Comparison of ENCODE assay signal across 16 cellular contexts in genomic region chr1:237774246-237774645, GRCh38.
A peak's percentile ranks its signal among the peaks of the same experiment; 100 is the strongest.
DNase-seq lines count a peak whose midpoint lies in the region; ATAC-seq and TF ChIP-seq lines count a peak whose summit lies in the region.
"Had no signal": no experiment of that assay in that cellular context is flagged by ENCODE, and none has a peak within 500 bp of the region (broad histone marks: within the 10 kb centered on the region; RNA-seq: fewer than 3 reads in every experiment).

No MANE protein-coding gene starts in this region.

- H3K23ac ChIP-seq in mesenchymal stem cell (ENCODE audit: low read length in 2 of 2): no peak overlapping the region

- H3K4me1 ChIP-seq in endodermal cell (ENCODE audit: control insufficient read depth, insufficient read depth, low read length) (peaks cover 7% of the 10 kb centered on the region), mesenchymal stem cell (ENCODE audit: control insufficient read depth, insufficient read depth, low read depth, low read length) (no peaks in the 10 kb centered on the region), gastroesophageal sphincter (no peaks in the 10 kb centered on the region)
- H3K4me1 ChIP-seq: BLaER1 had no signal

- no peak overlapping the region for H2BK15ac ChIP-seq in mesenchymal stem cell (ENCODE audit: low read depth, poor library complexity, severe bottlenecking)

- H2BK5ac ChIP-seq in mesenchymal stem cell (ENCODE audit: low read depth, low read length, poor library complexity, severe bottlenecking): no peak overlapping the region

- no peak overlapping the region for H3K4me3 ChIP-seq in endodermal cell (ENCODE audit: low read length)
- no peak overlapping the region for H3K4me3 ChIP-seq in mesenchymal stem cell (ENCODE audit: insufficient read depth in 1 of 2, low read depth in 1 of 2, low read length in 2 of 2)
- H3K4me3 ChIP-seq in gastroesophageal sphincter: no peak overlapping the region
- H3K4me3 ChIP-seq: BLaER1 had no signal

- H3K18ac ChIP-seq in mesenchymal stem cell (ENCODE audit: low read depth in 1 of 2, low read length in 2 of 2): no peak overlapping the region

- no peak overlapping the region for H3K27ac ChIP-seq in endodermal cell (ENCODE audit: low read depth, low read length)
- H3K27ac ChIP-seq in mesenchymal stem cell (ENCODE audit: low read length, poor library complexity, severe bottlenecking): no peak overlapping the region
- H3K27ac ChIP-seq in gastroesophageal sphincter: no peak overlapping the region
- H3K27ac ChIP-seq: BLaER1 had no signal

- H2AFZ ChIP-seq in mesenchymal stem cell (ENCODE audit: low read depth, low read length): no peak overlapping the region

- H2AK5ac ChIP-seq in mesenchymal stem cell (ENCODE audit: low read length, severe bottlenecking): no peak overlapping the region

- H3K9me3 ChIP-seq in endodermal cell (ENCODE audit: control insufficient read depth, low read length): no peaks in the 10 kb centered on the region
- no peaks in the 10 kb centered on the region for H3K9me3 ChIP-seq in mesenchymal stem cell (ENCODE audit: control insufficient read depth, low read length)
- no peaks in the 10 kb centered on the region for H3K9me3 ChIP-seq in gastroesophageal sphincter
- H3K9me3 ChIP-seq: BLaER1 had no signal

- no peaks in the 10 kb centered on the region for H3K36me3 Mint-ChIP-seq in endodermal cell (ENCODE audit: low read depth)
- H3K36me3 Mint-ChIP-seq in activated CD4-positive, alpha-beta T cell treated with anti-CD3 and anti-CD28 coated beads, Interleukin-2, amount 10 ng/mL, durations not matched to agents 24 days and 14 days (ENCODE audit: low read depth): no peaks in the 10 kb centered on the region
- H3K36me3 Mint-ChIP-seq in activated T-helper 2 cell treated with anti-CD3 and anti-CD28 coated beads, Interferon-gamma antibody, Interleukin-2, Interleukin-4, amounts not matched to agents 10 μg/mL and 5 μg/mL and 100 μg/mL, durations not matched to agents 14 hours and 24 hours and 36 hours (ENCODE audit: low read depth): no peaks in the 10 kb centered on the region
- H3K36me3 Mint-ChIP-seq: CD8-positive, alpha-beta memory T cell; IgD-negative memory B cell had no signal

- H3K4me1 Mint-ChIP-seq in endodermal cell: peaks cover 12% of the 10 kb centered on the region
- H3K4me1 Mint-ChIP-seq in activated CD4-positive, alpha-beta T cell treated with anti-CD3 and anti-CD28 coated beads, Interleukin-2, amount 10 ng/mL, durations not matched to agents 24 days and 14 days: no peaks in the 10 kb centered on the region
- H3K4me1 Mint-ChIP-seq in activated T-helper 2 cell treated with anti-CD3 and anti-CD28 coated beads, Interferon-gamma antibody, Interleukin-2, Interleukin-4, amounts not matched to agents 10 μg/mL and 5 μg/mL and 100 μg/mL, durations not matched to agents 14 hours and 24 hours and 36 hours (ENCODE audit: low read depth): peaks cover 4% of the 10 kb centered on the region
- H3K4me1 Mint-ChIP-seq: CD8-positive, alpha-beta memory T cell; IgD-negative memory B cell had no signal

- peak overlapping the region; percentile 15 for H3K27ac Mint-ChIP-seq in endodermal cell
- H3K27ac Mint-ChIP-seq in activated CD4-positive, alpha-beta T cell treated with anti-CD3 and anti-CD28 coated beads, Interleukin-2, amount 10 ng/mL, durations not matched to agents 24 days and 14 days: no peak overlapping the region
- H3K27ac Mint-ChIP-seq in activated T-helper 2 cell treated with anti-CD3 and anti-CD28 coated beads, Interferon-gamma antibody, Interleukin-2, Interleukin-4, amounts not matched to agents 10 μg/mL and 5 μg/mL and 100 μg/mL, durations not matched to agents 14 hours and 24 hours and 36 hours: no peak overlapping the region
- H3K27ac Mint-ChIP-seq: CD8-positive, alpha-beta memory T cell; HFFc6; IgD-negative memory B cell had no signal

- no peaks in the 10 kb centered on the region for H3K9me3 Mint-ChIP-seq in endodermal cell
- H3K9me3 Mint-ChIP-seq in activated CD4-positive, alpha-beta T cell treated with anti-CD3 and anti-CD28 coated beads, Interleukin-2, amount 10 ng/mL, durations not matched to agents 24 days and 14 days: no peaks in the 10 kb centered on the region
- no peaks in the 10 kb centered on the region for H3K9me3 Mint-ChIP-seq in activated T-helper 2 cell treated with anti-CD3 and anti-CD28 coated beads, Interferon-gamma antibody, Interleukin-2, Interleukin-4, amounts not matched to agents 10 μg/mL and 5 μg/mL and 100 μg/mL, durations not matched to agents 14 hours and 24 hours and 36 hours

- intact Hi-C loops in activated CD4-positive, alpha-beta T cell treated with anti-CD3 and anti-CD28 coated beads, Interleukin-2, amount 10 ng/mL, durations not matched to agents 24 days and 14 days (cut with micrococcal nuclease): no loop called here
- intact Hi-C loops in activated T-helper 2 cell treated with anti-CD3 and anti-CD28 coated beads, Interferon-gamma antibody, Interleukin-2, Interleukin-4, amounts not matched to agents 10 μg/mL and 5 μg/mL and 100 μg/mL, durations not matched to agents 14 hours and 24 hours and 36 hours (cut with micrococcal nuclease): no loop called here

- no peak overlapping the region for H3K4me2 ChIP-seq in mesenchymal stem cell (ENCODE audit: low read length, poor library complexity, severe bottlenecking)
- H3K4me2 ChIP-seq: BLaER1 had no signal

- TF ChIP-seq POLR2A in gastroesophageal sphincter (IDR thresholded peaks at IDR 0.05): no peak

- no peaks in the 10 kb centered on the region for H3K27me3 ChIP-seq in endodermal cell (ENCODE audit: control insufficient read depth, insufficient read depth, low read length, poor library complexity, severe bottlenecking)
- H3K27me3 ChIP-seq in mesenchymal stem cell (ENCODE audit: control insufficient read depth in 1 of 2, insufficient read depth in 1 of 2, low read length in 2 of 2): no peaks in the 10 kb centered on the region
- H3K27me3 ChIP-seq in gastroesophageal sphincter: no peaks in the 10 kb centered on the region
- H3K27me3 ChIP-seq: BLaER1 had no signal

- no peaks in the 10 kb centered on the region for H3K79me1 ChIP-seq in mesenchymal stem cell (replicated peaks; ENCODE audit: low read length, poor library complexity, severe bottlenecking)

- H2BK120ac ChIP-seq in mesenchymal stem cell (ENCODE audit: low read depth, low read length): no peak overlapping the region

- H3K27me3 Mint-ChIP-seq in endodermal cell (ENCODE audit: insufficient read depth): no peaks in the 10 kb centered on the region
- H3K27me3 Mint-ChIP-seq in activated CD4-positive, alpha-beta T cell treated with anti-CD3 and anti-CD28 coated beads, Interleukin-2, amount 10 ng/mL, durations not matched to agents 24 days and 14 days: no peaks in the 10 kb centered on the region
- no peaks in the 10 kb centered on the region for H3K27me3 Mint-ChIP-seq in activated T-helper 2 cell treated with anti-CD3 and anti-CD28 coated beads, Interferon-gamma antibody, Interleukin-2, Interleukin-4, amounts not matched to agents 10 μg/mL and 5 μg/mL and 100 μg/mL, durations not matched to agents 14 hours and 24 hours and 36 hours (ENCODE audit: low read depth)
- H3K27me3 Mint-ChIP-seq: CD8-positive, alpha-beta memory T cell; IgD-negative memory B cell had no signal

- TF ChIP-seq CTCF in endodermal cell (conservative IDR thresholded peaks at IDR 0.05) (no peak), gastroesophageal sphincter (IDR thresholded peaks at IDR 0.05) (no peak)

- H3K4ac ChIP-seq in mesenchymal stem cell (ENCODE audit: low read depth in 1 of 2, low read length in 2 of 2): no peak overlapping the region

- H3K36me3 ChIP-seq in endodermal cell (ENCODE audit: control insufficient read depth, insufficient read depth, low read length) (no peaks in the 10 kb centered on the region), mesenchymal stem cell (ENCODE audit: control insufficient read depth in 1 of 2, insufficient read depth in 2 of 2, low read depth in 1 of 2, low read length in 2 of 2) (no peaks in the 10 kb centered on the region), gastroesophageal sphincter (peaks cover 0 to 8% of the 10 kb centered on the region in 2 donors)
- H3K36me3 ChIP-seq: BLaER1 had no signal

- H4K8ac ChIP-seq in mesenchymal stem cell (ENCODE audit: low read length): no peak overlapping the region

- WGBS in endodermal cell (ENCODE audit: insufficient coverage in 1 of 2, insufficient read length in 1 of 2), 2 experiments: 92 to 95% methylated on average over 4 of the region's 4 CpGs
- 59% methylated on average over 4 of the region's 4 CpGs for WGBS in mesenchymal stem cell
- 52 to 69% methylated on average over 4 of the region's 4 CpGs for whole genome bisulfite sequencing in gastroesophageal sphincter (ENCODE audit: low coverage in 1 of 2), 2 donors

- no peak overlapping the region for H3K9ac ChIP-seq in endodermal cell (ENCODE audit: extremely low read depth, low read length, poor library complexity, severe bottlenecking)
- no peak overlapping the region for H3K9ac ChIP-seq in mesenchymal stem cell (ENCODE audit: low read length)
- H3K9ac ChIP-seq: BLaER1 had no signal

- TF ChIP-seq EP300 in gastroesophageal sphincter (IDR thresholded peaks at IDR 0.05): no peak

- no peak overlapping the region for H3K4me3 Mint-ChIP-seq in endodermal cell
- H3K4me3 Mint-ChIP-seq in activated CD4-positive, alpha-beta T cell treated with anti-CD3 and anti-CD28 coated beads, Interleukin-2, amount 10 ng/mL, durations not matched to agents 24 days and 14 days: no peak overlapping the region
- no peak overlapping the region for H3K4me3 Mint-ChIP-seq in activated T-helper 2 cell treated with anti-CD3 and anti-CD28 coated beads, Interferon-gamma antibody, Interleukin-2, Interleukin-4, amounts not matched to agents 10 μg/mL and 5 μg/mL and 100 μg/mL, durations not matched to agents 14 hours and 24 hours and 36 hours (ENCODE audit: low read depth)
- H3K4me3 Mint-ChIP-seq: CD8-positive, alpha-beta memory T cell; HFFc6; IgD-negative memory B cell had no signal

- ATAC-seq in gastroesophageal sphincter: no peak

- no peak overlapping the region for H3K14ac ChIP-seq in mesenchymal stem cell (ENCODE audit: low read length in 2 of 2)

- H4K91ac ChIP-seq in mesenchymal stem cell (ENCODE audit: low read length): no peak overlapping the region

- no peak overlapping the region for H2BK12ac ChIP-seq in mesenchymal stem cell (ENCODE audit: low read length in 2 of 2)

- DNase-seq in DMS53 (lab: John Stamatoyannopoulos, UW) (peak; percentile 41), H4 (ENCODE audit: low spot score) (peak; percentile 51), endodermal cell (no peak), mesenchymal stem cell (peak; percentile 34)
- no peak for DNase-seq in activated CD4-positive, alpha-beta T cell treated with anti-CD3 and anti-CD28 coated beads, Interleukin-2, amount 10 ng/mL, durations not matched to agents 24 days and 14 days
- DNase-seq in activated T-helper 2 cell treated with anti-CD3 and anti-CD28 coated beads, Interferon-gamma antibody, Interleukin-2, Interleukin-4, amounts not matched to agents 10 μg/mL and 5 μg/mL and 100 μg/mL, durations not matched to agents 14 hours and 24 hours and 36 hours (ENCODE audit: low spot score): no peak
- DNase-seq: AML-193; Caco-2; CD8-positive, alpha-beta memory T cell; DMS79 treated with DMSO at 0.1 percent for 48 hours; EL; HCEC 1CT; HFFc6 had no signal

Comparison
In these comparisons a context has a peak if more than half of its experiments do, and no peak if none do; other contexts are left out.
1. DNase-seq: peak in DMS53 (single experiment), H4 (single experiment) and mesenchymal stem cell (single experiment); none in endodermal cell (single experiment), activated CD4-positive, alpha-beta T cell treated with anti-CD3 and anti-CD28 coated beads, Interleukin-2, amount 10 ng/mL, durations not matched to agents 24 days and 14 days (single experiment) and activated T-helper 2 cell treated with anti-CD3 and anti-CD28 coated beads, Interferon-gamma antibody, Interleukin-2, Interleukin-4, amounts not matched to agents 10 μg/mL and 5 μg/mL and 100 μg/mL, durations not matched to agents 14 hours and 24 hours and 36 hours (single experiment).